18 cellular contexts compared by ENCODE assay signal in genomic region chr10:36559412-36559811, GRCh38.
DNase-seq lines count a peak whose midpoint lies in the region; ATAC-seq and TF ChIP-seq lines count a peak whose summit lies in the region.
"Had no signal": no experiment of that assay in that cellular context is flagged by ENCODE, and none has a peak within 500 bp of the region (broad histone marks: within the 10 kb centered on the region; RNA-seq: fewer than 3 reads in every experiment).

No MANE protein-coding gene starts in this region.

- H3K27me3 Mint-ChIP-seq in Calu3 (ENCODE audit: unreplicated experiment): no peaks in the 10 kb centered on the region
- H3K27me3 Mint-ChIP-seq: CD4-positive, alpha-beta memory T cell had no signal

- dilution Hi-C loops in IMR-90 (cut with HindIII; ENCODE audit: low sequenced_read_pairs, unreplicated experiment): no loop called here

- TF ChIP-seq RAD21 in IMR-90 (IDR thresholded peaks at IDR 0.05; ENCODE audit: low read length): no peak

- DNase-seq in AG10803 (ENCODE audit: low read depth): peak; percentile 42
- DNase-seq in IMR-90: peak; percentile 39
- DNase-seq in astrocyte of the hippocampus (ENCODE audit: low read depth, low spot score): peak; percentile 41
- DNase-seq in fibroblast of mammary gland (ENCODE audit: low read depth): peak; percentile 31
- DNase-seq in Calu3: no peak
- DNase-seq in activated CD4-positive, alpha-beta T cell treated with anti-CD3 and anti-CD28 coated beads, Interleukin-2, amount 50 U/mL, for 48 hours: no peak
- no peak for DNase-seq in transverse colon
- no peak for DNase-seq in SIG-M5 (lab: John Stamatoyannopoulos, UW)
- DNase-seq: 8988T; ACHN; BE2C; CD4-positive, alpha-beta memory T cell; DMS153; DMS79 treated with DMSO at 0.1 percent for 48 hours; GF-D8; H9 had no signal

- no peak overlapping the region for H2BK15ac ChIP-seq in IMR-90 (ENCODE audit: low read depth, low read length)

- H3K4ac ChIP-seq in IMR-90 (ENCODE audit: low read depth, low read length): no peak overlapping the region

- no peak overlapping the region for H2AFZ ChIP-seq in IMR-90 (replicated peaks; ENCODE audit: low read length, poor library complexity)

- H3K27ac ChIP-seq in IMR-90 (ENCODE audit: insufficient read depth, low read length) (no peak overlapping the region), transverse colon (no peak overlapping the region)
- H3K27ac ChIP-seq: C4-2B had no signal

- H3K36me3 ChIP-seq in IMR-90 (ENCODE audit: control insufficient read depth, insufficient read depth, low read length) (no peaks in the 10 kb centered on the region), transverse colon (no peaks in the 10 kb centered on the region)
- H3K36me3 ChIP-seq: BE2C had no signal

- no peak for TF ChIP-seq CTCF in AG10803 (conservative IDR thresholded peaks at IDR 0.05; ENCODE audit: low read length)
- no peak for TF ChIP-seq CTCF in IMR-90 (conservative IDR thresholded peaks at IDR 0.05; ENCODE audit: low read depth, low read length)
- TF ChIP-seq CTCF in fibroblast of mammary gland (conservative IDR thresholded peaks at IDR 0.05; ENCODE audit: control insufficient read depth, insufficient read depth, low read depth, low read length): no peak
- TF ChIP-seq CTCF in Calu3 (IDR thresholded peaks at IDR 0.05; ENCODE audit: unreplicated experiment): no peak
- TF ChIP-seq CTCF in transverse colon (IDR thresholded peaks at IDR 0.05): no peak

- H3K4me3 Mint-ChIP-seq in Calu3 (ENCODE audit: low read depth, unreplicated experiment): no peak overlapping the region
- H3K4me3 Mint-ChIP-seq: CD4-positive, alpha-beta memory T cell; GM23338; H9 had no signal

- intact Hi-C loops in IMR-90 (cut with micrococcal nuclease): no loop called here
- intact Hi-C loops in Calu3 (cut with micrococcal nuclease; ENCODE audit: unreplicated experiment): no loop called here
- intact Hi-C loops in transverse colon (cut with DNase I; ENCODE audit: low total_unique reads): no loop called here

- no peak for TF ChIP-seq POLR2A in IMR-90 (IDR thresholded peaks at IDR 0.05; ENCODE audit: low read depth, low read length)
- TF ChIP-seq POLR2A in transverse colon (IDR thresholded peaks at IDR 0.05): no peak

- no peak overlapping the region for H3K56ac ChIP-seq in IMR-90 (ENCODE audit: extremely low read depth, insufficient read depth, low read length)

- H3K23ac ChIP-seq in IMR-90 (ENCODE audit: low read depth, low read length): no peak overlapping the region

- TF ChIP-seq EP300 in transverse colon (IDR thresholded peaks at IDR 0.05; ENCODE audit: low read depth): no peak

- no peak overlapping the region for H4K5ac ChIP-seq in IMR-90 (ENCODE audit: low read depth, low read length)

- in situ Hi-C loops in IMR-90 (cut with MboI; ENCODE audit: low sequenced_read_pairs) (no loop called here), transverse colon (cut with MboI; ENCODE audit: low pct_ligation_motif_present in 1 of 4, low pct_unique_long_range_greater_than_20kb in 1 of 4, low sequenced_read_pairs in 3 of 4) (no loop called here)

- no peaks in the 10 kb centered on the region for H3K9me3 ChIP-seq in IMR-90 (ENCODE audit: control insufficient read depth, insufficient read depth, low read length)
- H3K9me3 ChIP-seq in transverse colon: no peaks in the 10 kb centered on the region
- H3K9me3 ChIP-seq: BE2C had no signal

- H3K4me1 Mint-ChIP-seq in Calu3 (ENCODE audit: low read depth, unreplicated experiment): no peaks in the 10 kb centered on the region
- H3K4me1 Mint-ChIP-seq: CD4-positive, alpha-beta memory T cell; GM23338; H9 had no signal

- no peak overlapping the region for H2AK9ac ChIP-seq in IMR-90 (replicated peaks; ENCODE audit: low read depth, low read length, poor library complexity)

- no peak overlapping the region for H2BK5ac ChIP-seq in IMR-90 (ENCODE audit: low read depth, low read length, poor library complexity, severe bottlenecking)

- BruUV-seq in IMR-90 (replicated peaks; lab: Mats Ljungman, UMichigan) (no TSS peak), Calu3 (replicated peaks; lab: Mats Ljungman, UMichigan) (no TSS peak)

- H3K4me1 ChIP-seq in IMR-90 (ENCODE audit: control insufficient read depth, insufficient read depth, low read length) (no peaks in the 10 kb centered on the region), transverse colon (no peaks in the 10 kb centered on the region)
- H3K4me1 ChIP-seq: BE2C had no signal

- no peak overlapping the region for H3K4me2 ChIP-seq in IMR-90 (ENCODE audit: low read depth, low read length)
- H3K4me2 ChIP-seq: GM23338 had no signal

- H3K27ac Mint-ChIP-seq in Calu3 (ENCODE audit: unreplicated experiment): no peak overlapping the region
- H3K27ac Mint-ChIP-seq: CD4-positive, alpha-beta memory T cell; GM23338; H9 had no signal

- no peaks in the 10 kb centered on the region for H3K36me3 Mint-ChIP-seq in Calu3 (ENCODE audit: insufficient read depth, unreplicated experiment)
- H3K36me3 Mint-ChIP-seq: CD4-positive, alpha-beta memory T cell had no signal

- no peak overlapping the region for H2AK5ac ChIP-seq in IMR-90 (ENCODE audit: low read depth, low read length)

- no peaks in the 10 kb centered on the region for H3K9me1 ChIP-seq in IMR-90 (ENCODE audit: insufficient read depth, low read length)

- no peaks in the 10 kb centered on the region for H3K79me1 ChIP-seq in IMR-90 (ENCODE audit: low read depth in 1 of 2, low read length in 2 of 2)

- H3K9me3 Mint-ChIP-seq in Calu3 (ENCODE audit: low read depth, unreplicated experiment): peaks cover 9% of the 10 kb centered on the region
- H3K9me3 Mint-ChIP-seq: GM23338, H9 had no signal

- 0% methylated on average over 1 of the region's 3 CpGs; no CpG with 5 or more reads in 1 of the 2 experiments for WGBS in IMR-90 (ENCODE audit: extremely low coverage in 2 of 2, insufficient read length in 1 of 2), 2 experiments
- 22 to 36% methylated on average over 3 of the region's 3 CpGs for WGBS in transverse colon (ENCODE audit: low coverage in 1 of 2), 2 donors

- H2BK120ac ChIP-seq in IMR-90 (ENCODE audit: low read depth, low read length): no peak overlapping the region

- no peak overlapping the region for H3K18ac ChIP-seq in IMR-90 (ENCODE audit: low read depth, low read length)

- no peak overlapping the region for H2BK20ac ChIP-seq in IMR-90 (ENCODE audit: low read depth, low read length)

- H3K27me3 ChIP-seq in IMR-90 (ENCODE audit: control insufficient read depth, insufficient read depth, low read length): no peaks in the 10 kb centered on the region
- no peaks in the 10 kb centered on the region for H3K27me3 ChIP-seq in transverse colon
- H3K27me3 ChIP-seq: BE2C had no signal

- no peak overlapping the region for H4K91ac ChIP-seq in IMR-90 (ENCODE audit: insufficient read depth, low read depth, low read length)

- POLR2A ChIA-PET in IMR-90 (lab: Charles Lee; ENCODE audit: unreplicated experiment): no interaction called here

- H4K8ac ChIP-seq in IMR-90 (ENCODE audit: low read depth in 2 of 2, low read length in 2 of 2): no peak overlapping the region

- H3K14ac ChIP-seq in IMR-90 (replicated peaks; ENCODE audit: low read depth, low read length): no peak overlapping the region

- CTCF ChIA-PET in IMR-90 (lab: Yijun Ruan, JAX): no interaction called here
- CTCF ChIA-PET in Calu3 (lab: Charles Lee): no interaction called here

- no peak overlapping the region for H3K4me3 ChIP-seq in AG10803 (ENCODE audit: low read length)
- H3K4me3 ChIP-seq in IMR-90 (ENCODE audit: insufficient read depth, low read depth, low read length): no peak overlapping the region
- no peak overlapping the region for H3K4me3 ChIP-seq in fibroblast of mammary gland (ENCODE audit: control insufficient read depth, low read depth, low read length)
- no peak overlapping the region for H3K4me3 ChIP-seq in transverse colon
- H3K4me3 ChIP-seq: GM23338 had no signal

- H3K9ac ChIP-seq in IMR-90 (ENCODE audit: low read depth, low read length): no peak overlapping the region

- peak; percentile 37 for ATAC-seq in IMR-90 (ENCODE audit: low read depth)
- ATAC-seq: GM23338 had no signal

- H4K20me1 ChIP-seq in IMR-90 (ENCODE audit: insufficient read depth, low read length): no peaks in the 10 kb centered on the region

TF ChIP-seq in IMR-90, 13 proteins besides CTCF, POLR2A, EP300 and RAD21:
- TF ChIP-seq ELK1 (IDR thresholded peaks at IDR 0.05; ENCODE audit: borderline replicate concordance, low read depth, low read length) (no peak), CHD1 (IDR thresholded peaks at IDR 0.05; ENCODE audit: low read depth, low read length) (no peak), RCOR1 (IDR thresholded peaks at IDR 0.05; ENCODE audit: insufficient replicate concordance, low read length) (no peak), USF2 (IDR thresholded peaks at IDR 0.05; ENCODE audit: low read depth, low read length) (no peak), RFX5 (IDR thresholded peaks at IDR 0.05; ENCODE audit: low read depth, low read length) (no peak), MAFK (IDR thresholded peaks at IDR 0.05; ENCODE audit: low read depth, low read length) (no peak), BHLHE40 (IDR thresholded peaks at IDR 0.05; ENCODE audit: low read depth, low read length) (no peak), CEBPB (IDR thresholded peaks at IDR 0.05; ENCODE audit: low read depth, low read length) (no peak), MAZ (IDR thresholded peaks at IDR 0.05; ENCODE audit: borderline replicate concordance, low read depth, low read length) (no peak), SMC3 (IDR thresholded peaks at IDR 0.05; ENCODE audit: low read depth, low read length) (no peak), NFE2L2 (IDR thresholded peaks at IDR 0.05; ENCODE audit: low read depth, low read length) (no peak), FOS (IDR thresholded peaks at IDR 0.05; ENCODE audit: low read depth, low read length) (no peak), MXI1 (IDR thresholded peaks at IDR 0.05; ENCODE audit: borderline replicate concordance, low read depth, low read length) (no peak)

Comparison
In these comparisons a context has a peak if more than half of its experiments do, and no peak if none do; other contexts are left out.
1. DNase-seq: peak in AG10803 (single experiment), IMR-90 (single experiment), astrocyte of the hippocampus (single experiment) and fibroblast of mammary gland (single experiment); none in Calu3 (single experiment), activated CD4-positive, alpha-beta T cell treated with anti-CD3 and anti-CD28 coated beads, Interleukin-2, amount 50 U/mL, for 48 hours (0 of 2), transverse colon (single experiment) and SIG-M5 (single experiment).